ENCODE assay signal across 12 cellular contexts in genomic region chr17:42541041-42541833, GRCh38. TPM values are rescaled to one million over a fixed set of nuclear protein-coding genes. Genes with fewer than 3 reads are reported as not detected.
A peak's percentile ranks its signal among the peaks of the same experiment; 100 is the strongest.
DNase-seq lines count a peak whose midpoint lies in the region; ATAC-seq and TF ChIP-seq lines count a peak whose summit lies in the region.
"Had no signal": no experiment of that assay in that cellular context is flagged by ENCODE, and none has a peak within 500 bp of the region (broad histone marks: within the 10 kb centered on the region; RNA-seq: fewer than 3 reads in every experiment).

No MANE protein-coding gene starts in this region.

- H3K9me3 Mint-ChIP-seq in CD4-positive, alpha-beta T cell = no peaks in the 10 kb centered on the region
- H3K9me3 Mint-ChIP-seq in activated T-helper 1 cell treated with anti-CD3 and anti-CD28 coated beads, Interleukin-12 subunit alpha, Interleukin-12 subunit beta, Interleukin-2, Interleukin-4 antibody, amounts not matched to agents 30 ng/mL and 10 ng/mL and 1 ng/mL, durations not matched to agents 14 hours and 24 hours and 36 hours = no peaks in the 10 kb centered on the region

- TF ChIP-seq CTCF in CD4-positive, alpha-beta T cell (IDR thresholded peaks at IDR 0.05) = no peak

- DNase-seq in CD4-positive, alpha-beta T cell = no peak
- DNase-seq in HuH-7 (ENCODE audit: low spot score) (peak; percentile 50), kidney tubule cell (ENCODE audit: low spot score) (peak; percentile 82), NCI-H524 (lab: John Stamatoyannopoulos, UW) (no peak), SIG-M5 treated with dmso at 0.1 percent for 504 hours (lab: John Stamatoyannopoulos, UW; ENCODE audit: unreplicated experiment) (no peak), Kasumi-1 (lab: John Stamatoyannopoulos, UW) (no peak), SK-N-DZ (ENCODE audit: low spot score) (no peak)
- no peak for DNase-seq in activated T-helper 1 cell treated with anti-CD3 and anti-CD28 coated beads, Interleukin-12 subunit alpha, Interleukin-12 subunit beta, Interleukin-2, Interleukin-4 antibody, amounts not matched to agents 30 ng/mL and 10 ng/mL and 1 ng/mL, durations not matched to agents 14 hours and 24 hours and 36 hours (ENCODE audit: low spot score)
- DNase-seq: amniotic stem cell, DMS153, NCI-H1048, OCI-M1 had no signal

- POLR2A ChIA-PET in CD4-positive, alpha-beta T cell (lab: Charles Lee) = interaction anchor here (0.6 to 2.0 kb wide), 6 partner anchors 10 to 450 kb away, joined by 3 to 6 read pairs (median 5); partner anchors contain the start of gene STAT3

- CTCF ChIA-PET in CD4-positive, alpha-beta T cell (lab: Charles Lee) = interaction anchor here (0.5 to 1.9 kb wide), 3 partner anchors 10 to 88 kb away, joined by 3 to 12 read pairs (median 3); no protein-coding TSS in a partner anchor

- peaks cover 5% of the 10 kb centered on the region for H3K36me3 Mint-ChIP-seq in CD4-positive, alpha-beta T cell (ENCODE audit: low read depth)
- peaks cover 7% of the 10 kb centered on the region for H3K36me3 Mint-ChIP-seq in activated T-helper 1 cell treated with anti-CD3 and anti-CD28 coated beads, Interleukin-12 subunit alpha, Interleukin-12 subunit beta, Interleukin-2, Interleukin-4 antibody, amounts not matched to agents 30 ng/mL and 10 ng/mL and 1 ng/mL, durations not matched to agents 14 hours and 24 hours and 36 hours (ENCODE audit: low read depth)

- H3K9me3 ChIP-seq in CD4-positive, alpha-beta T cell (ENCODE audit: control insufficient read depth, low read length) = no peaks in the 10 kb centered on the region

- peak; percentile 37 for ATAC-seq in CD4-positive, alpha-beta T cell (ENCODE audit: poor library complexity)

- no peaks in the 10 kb centered on the region for H3K27me3 Mint-ChIP-seq in CD4-positive, alpha-beta T cell
- no peaks in the 10 kb centered on the region for H3K27me3 Mint-ChIP-seq in activated T-helper 1 cell treated with anti-CD3 and anti-CD28 coated beads, Interleukin-12 subunit alpha, Interleukin-12 subunit beta, Interleukin-2, Interleukin-4 antibody, amounts not matched to agents 30 ng/mL and 10 ng/mL and 1 ng/mL, durations not matched to agents 14 hours and 24 hours and 36 hours (ENCODE audit: insufficient read depth)

- H3K27me3 ChIP-seq in CD4-positive, alpha-beta T cell (ENCODE audit: control insufficient read depth, insufficient read depth, low read length) = no peaks in the 10 kb centered on the region

- peak overlapping the region; percentile 38 for H3K27ac Mint-ChIP-seq in CD4-positive, alpha-beta T cell
- peak overlapping the region; percentile 57 for H3K27ac Mint-ChIP-seq in activated T-helper 1 cell treated with anti-CD3 and anti-CD28 coated beads, Interleukin-12 subunit alpha, Interleukin-12 subunit beta, Interleukin-2, Interleukin-4 antibody, amounts not matched to agents 30 ng/mL and 10 ng/mL and 1 ng/mL, durations not matched to agents 14 hours and 24 hours and 36 hours

- peaks cover 30% of the 10 kb centered on the region for H3K4me1 Mint-ChIP-seq in CD4-positive, alpha-beta T cell (ENCODE audit: low read depth)
- peaks cover 24% of the 10 kb centered on the region for H3K4me1 Mint-ChIP-seq in activated T-helper 1 cell treated with anti-CD3 and anti-CD28 coated beads, Interleukin-12 subunit alpha, Interleukin-12 subunit beta, Interleukin-2, Interleukin-4 antibody, amounts not matched to agents 30 ng/mL and 10 ng/mL and 1 ng/mL, durations not matched to agents 14 hours and 24 hours and 36 hours (ENCODE audit: low read depth)

- H3K4me3 Mint-ChIP-seq in CD4-positive, alpha-beta T cell = peak overlapping the region; percentile 60
- peak overlapping the region; percentile 59 for H3K4me3 Mint-ChIP-seq in activated T-helper 1 cell treated with anti-CD3 and anti-CD28 coated beads, Interleukin-12 subunit alpha, Interleukin-12 subunit beta, Interleukin-2, Interleukin-4 antibody, amounts not matched to agents 30 ng/mL and 10 ng/mL and 1 ng/mL, durations not matched to agents 14 hours and 24 hours and 36 hours

- H3K27ac ChIP-seq in CD4-positive, alpha-beta T cell (ENCODE audit: low read depth, low read length) = no peak overlapping the region

- intact Hi-C loops in CD4-positive, alpha-beta T cell (cut with DNase I, micrococcal nuclease) = no loop called here
- intact Hi-C loops in activated T-helper 1 cell treated with anti-CD3 and anti-CD28 coated beads, Interleukin-12 subunit alpha, Interleukin-12 subunit beta, Interleukin-2, Interleukin-4 antibody, amounts not matched to agents 30 ng/mL and 10 ng/mL and 1 ng/mL, durations not matched to agents 14 hours and 24 hours and 36 hours (cut with micrococcal nuclease) = no loop called here

RNA-seq across cellular contexts. Expression of gene NAGLU, which starts 5.2 kb away (rescaled TPM):
- total RNA-seq in CD4-positive, alpha-beta T cell = 1 to 10 TPM; 7.8 TPM
- 18.2 and 20.8 TPM in 2 replicates for total RNA-seq in activated T-helper 1 cell treated with anti-CD3 and anti-CD28 coated beads, Interleukin-12 subunit alpha, Interleukin-12 subunit beta, Interleukin-2, Interleukin-4 antibody, amounts not matched to agents 30 ng/mL and 10 ng/mL and 1 ng/mL, durations not matched to agents 14 hours and 24 hours and 36 hours
- polyA plus RNA-seq in SK-N-DZ (2014; cell fraction: cytosol; rRNA removed) = 44.3 and 63.8 TPM in 2 replicates
- 96.3 and 104 TPM in 2 replicates for polyA plus RNA-seq in SK-N-DZ (2014; cell fraction: nucleus; rRNA removed)

RNA-seq across cellular contexts. Expression of gene HSD17B1, which starts 11.5 kb away (rescaled TPM):
- total RNA-seq in CD4-positive, alpha-beta T cell = under 1 TPM; 0.80 to 0.81 TPM
- 0.49 and 0.78 TPM in 2 replicates for total RNA-seq in activated T-helper 1 cell treated with anti-CD3 and anti-CD28 coated beads, Interleukin-12 subunit alpha, Interleukin-12 subunit beta, Interleukin-2, Interleukin-4 antibody, amounts not matched to agents 30 ng/mL and 10 ng/mL and 1 ng/mL, durations not matched to agents 14 hours and 24 hours and 36 hours
- 0.33 and 1.2 TPM in 2 replicates for polyA plus RNA-seq in SK-N-DZ (2014; cell fraction: cytosol; rRNA removed)
- 0.76 and 1.3 TPM in 2 replicates for polyA plus RNA-seq in SK-N-DZ (2014; cell fraction: nucleus; rRNA removed)

RNA-seq across cellular contexts. Expression of gene COASY, which starts 20.7 kb away (rescaled TPM):
- total RNA-seq in CD4-positive, alpha-beta T cell = 10 to 100 TPM; 37.8 to 40.7 TPM
- total RNA-seq in activated T-helper 1 cell treated with anti-CD3 and anti-CD28 coated beads, Interleukin-12 subunit alpha, Interleukin-12 subunit beta, Interleukin-2, Interleukin-4 antibody, amounts not matched to agents 30 ng/mL and 10 ng/mL and 1 ng/mL, durations not matched to agents 14 hours and 24 hours and 36 hours = 93.1 and 95.4 TPM in 2 replicates
- polyA plus RNA-seq in SK-N-DZ (2014; cell fraction: cytosol; rRNA removed) = 33.3 and 40.2 TPM in 2 replicates
- polyA plus RNA-seq in SK-N-DZ (2014; cell fraction: nucleus; rRNA removed) = 89.3 TPM in 2 replicates

RNA-seq across cellular contexts. Expression of gene MLX, which starts 25.7 kb away (rescaled TPM):
- 10 to 100 TPM; 29.2 to 32.1 TPM for total RNA-seq in CD4-positive, alpha-beta T cell
- 74.1 and 75.4 TPM in 2 replicates for total RNA-seq in activated T-helper 1 cell treated with anti-CD3 and anti-CD28 coated beads, Interleukin-12 subunit alpha, Interleukin-12 subunit beta, Interleukin-2, Interleukin-4 antibody, amounts not matched to agents 30 ng/mL and 10 ng/mL and 1 ng/mL, durations not matched to agents 14 hours and 24 hours and 36 hours
- 26.7 and 32.4 TPM in 2 replicates for polyA plus RNA-seq in SK-N-DZ (2014; cell fraction: cytosol; rRNA removed)
- 75.7 and 102 TPM in 2 replicates for polyA plus RNA-seq in SK-N-DZ (2014; cell fraction: nucleus; rRNA removed)

RNA-seq across cellular contexts. Expression of gene PSMC3IP, which starts 36.3 kb away (rescaled TPM):
- 1 to 10 TPM; 2.6 to 3.4 TPM for total RNA-seq in CD4-positive, alpha-beta T cell
- total RNA-seq in activated T-helper 1 cell treated with anti-CD3 and anti-CD28 coated beads, Interleukin-12 subunit alpha, Interleukin-12 subunit beta, Interleukin-2, Interleukin-4 antibody, amounts not matched to agents 30 ng/mL and 10 ng/mL and 1 ng/mL, durations not matched to agents 14 hours and 24 hours and 36 hours = 27.6 and 31.5 TPM in 2 replicates
- 49.3 and 53.6 TPM in 2 replicates for polyA plus RNA-seq in SK-N-DZ (2014; cell fraction: cytosol; rRNA removed)
- 83.5 and 85.1 TPM in 2 replicates for polyA plus RNA-seq in SK-N-DZ (2014; cell fraction: nucleus; rRNA removed)

Comparison
In these comparisons a context has a peak if more than half of its experiments do, and no peak if none do; other contexts are left out.
1. DNase-seq: peak in HuH-7 (single experiment) and kidney tubule cell (single experiment); none in CD4-positive, alpha-beta T cell (0 of 10), activated T-helper 1 cell treated with anti-CD3 and anti-CD28 coated beads, Interleukin-12 subunit alpha, Interleukin-12 subunit beta, Interleukin-2, Interleukin-4 antibody, amounts not matched to agents 30 ng/mL and 10 ng/mL and 1 ng/mL, durations not matched to agents 14 hours and 24 hours and 36 hours (single experiment), NCI-H524 (0 of 2), SIG-M5 treated with dmso at 0.1 percent for 504 hours (single experiment), Kasumi-1 (0 of 2) and SK-N-DZ (single experiment).